Comparison of ENCODE assay signal across 29 cellular contexts in the genomic region with DNA sequence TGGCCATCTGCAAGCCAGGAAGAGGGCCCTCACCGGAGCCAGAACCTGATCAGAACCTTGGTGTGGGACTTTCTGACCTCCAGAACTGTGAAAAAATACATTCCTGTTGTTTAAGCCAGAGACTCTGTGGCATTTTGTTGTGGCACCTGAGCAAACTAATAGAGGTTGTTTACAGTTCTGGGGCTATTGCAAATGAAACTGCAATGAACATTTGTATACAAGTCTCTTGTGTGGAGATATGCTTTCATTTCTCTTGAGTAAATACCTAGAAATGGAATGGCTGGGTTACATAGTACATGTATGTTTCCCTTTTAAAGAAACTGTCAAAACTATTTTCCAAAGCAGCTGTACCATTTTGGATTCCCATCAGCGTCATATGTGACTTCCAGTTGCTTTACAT.
"Had no signal": no experiment of that assay in that cellular context is flagged by ENCODE, and none has a peak within 500 bp of the region (broad histone marks: within the 10 kb centered on the region; RNA-seq: fewer than 3 reads in every experiment).

No MANE protein-coding gene starts in this region.

- H3K4me3 Mint-ChIP-seq: activated CD8-positive, alpha-beta T cell treated with anti-CD3 and anti-CD28 coated beads, Interleukin-2, amount 10 ng/mL, durations not matched to agents 7 days and 5 days; activated naive CD8-positive, alpha-beta T cell treated with anti-CD3 and anti-CD28 coated beads, Interleukin-2, amount 50 U/mL, for 24 hours had no signal

- H3K4me1 ChIP-seq: ascending aorta, body of pancreas, SJCRH30 had no signal

- H3K27ac ChIP-seq: ascending aorta, body of pancreas, coronary artery, Peyer's patch, RWPE1, SJCRH30 had no signal

- H3K9ac ChIP-seq: SK-N-SH had no signal

- DNase-seq: activated CD4-positive, alpha-beta T cell treated with anti-CD3 and anti-CD28 coated beads for 48 hours; activated CD4-positive, alpha-beta T cell treated with anti-CD3 and anti-CD28 coated beads, Interleukin-2, amount 50 U/mL, for 4 hours; activated CD8-positive, alpha-beta memory T cell treated with anti-CD3 and anti-CD28 coated beads, Interleukin-2, amount 50 U/mL, for 48 hours; activated CD8-positive, alpha-beta T cell treated with anti-CD3 and anti-CD28 coated beads, Interleukin-2, amount 10 ng/mL, durations not matched to agents 7 days and 5 days; activated effector memory CD4-positive, alpha-beta T cell treated with anti-CD3 and anti-CD28 coated beads, Interleukin-2, amount 50 U/mL, for 16 hours; activated naive CD4-positive, alpha-beta T cell treated with Interleukin-2 at 50 U/mL for 16 hours; activated naive CD8-positive, alpha-beta T cell treated with anti-CD3 and anti-CD28 coated beads, Interleukin-2, amount 50 U/mL, for 24 hours; activated T-cell treated with anti-CD3 and anti-CD28 coated beads, Interleukin-2, amount 50 U/mL, for 1 hour; amniotic stem cell; body of pancreas; central memory CD4-positive, alpha-beta T cell; MV-4-11; NCI-H1092 treated with DMSO at 0.1 percent for 48 hours; NCI-H1417 treated with DMSO at 0.1 percent for 48 hours; NCI-H1694; NCI-H2029; NCI-H510A treated with DMSO at 0.1 percent for 48 hours; NCI-H69; Peyer's patch; Right ventricle myocardium superior; SJCRH30; SK-N-SH; SW 1271 had no signal

- H3K27ac Mint-ChIP-seq: activated CD8-positive, alpha-beta T cell treated with anti-CD3 and anti-CD28 coated beads, Interleukin-2, amount 10 ng/mL, durations not matched to agents 7 days and 5 days; activated naive CD4-positive, alpha-beta T cell treated with anti-CD3 and anti-CD28 coated beads, Interleukin-2, amount 50 U/mL, for 72 hours; activated naive CD8-positive, alpha-beta T cell treated with anti-CD3 and anti-CD28 coated beads, Interleukin-2, amount 50 U/mL, for 24 hours had no signal

- H3K9me2 ChIP-seq: SK-N-SH had no signal

- FAIRE-seq: bronchial epithelial cell had no signal

- H3K4me1 Mint-ChIP-seq: activated naive CD8-positive, alpha-beta T cell treated with anti-CD3 and anti-CD28 coated beads, Interleukin-2, amount 50 U/mL, for 24 hours had no signal

- H3K36me3 ChIP-seq: ascending aorta, Peyer's patch, SJCRH30 had no signal

- H3K27me3 Mint-ChIP-seq: activated naive CD8-positive, alpha-beta T cell treated with anti-CD3 and anti-CD28 coated beads, Interleukin-2, amount 50 U/mL, for 24 hours had no signal

- H3K4me3 ChIP-seq: ascending aorta, body of pancreas, coronary artery, Peyer's patch, SJCRH30 had no signal

- H3K27me3 ChIP-seq: ascending aorta, body of pancreas, Peyer's patch, SJCRH30 had no signal

- H3K4me2 ChIP-seq: SK-N-SH had no signal

- H3K9me3 ChIP-seq: ascending aorta, body of pancreas, Peyer's patch, SJCRH30 had no signal

- ATAC-seq: activated CD4-positive, CD25-positive, alpha-beta regulatory T cell treated with anti-CD3 and anti-CD28 coated beads, Interleukin-2, amount 50 U/mL, for 24 hours; activated CD8-positive, alpha-beta T cell treated with anti-CD3 and anti-CD28 coated beads, Interleukin-2, amount 10 ng/mL, durations not matched to agents 7 days and 5 days; activated naive CD8-positive, alpha-beta T cell treated with anti-CD3 and anti-CD28 coated beads, Interleukin-2, amount 50 U/mL, for 24 hours; body of pancreas had no signal
